In genomic region chr20:58650776-58651547, GRCh38 we compare ENCODE assay signal across 1 cellular context.
TF ChIP-seq lines count a peak whose summit lies in the region.

Gene STX16, plus strand, starts transcription at chr20:58651283. Its CDS starts 724 bp downstream, at chr20:58652007.

TF ChIP-seq in HepG2, 621 proteins besides CTCF, POLR2A, EP300 and RAD21 (continued from another document and continues in another):
- TF ChIP-seq TOE1 (CRISPR knock-in tag; IDR thresholded peaks at IDR 0.05), result peak; percentile 83; the same call in 1 of the 2 replicates
- TF ChIP-seq ZNF737 (CRISPR knock-in tag; IDR thresholded peaks at IDR 0.05; ENCODE audit: borderline replicate concordance), result peak; percentile 65
- TF ChIP-seq NBN (conservative IDR thresholded peaks at IDR 0.05), result no peak
- TF ChIP-seq KMT2B (CRISPR knock-in tag; IDR thresholded peaks at IDR 0.05), result peak; percentile 99
- peak; percentile 97 for TF ChIP-seq HOXA7 (CRISPR knock-in tag; IDR thresholded peaks at IDR 0.05)
- peak; percentile 100 for TF ChIP-seq SPEN (CRISPR knock-in tag; IDR thresholded peaks at IDR 0.05; ENCODE audit: low read depth)
- TF ChIP-seq DMTF1 (CRISPR knock-in tag; IDR thresholded peaks at IDR 0.05), result peak; percentile 91; the same call in 1 of the 2 replicates
- peak; percentile 66 for TF ChIP-seq HNF1A (IDR thresholded peaks at IDR 0.05; ENCODE audit: low read depth)
- TF ChIP-seq HNF1A (CRISPR knock-in tag; IDR thresholded peaks at IDR 0.05; ENCODE audit: borderline replicate concordance), result peak; percentile 94
- TF ChIP-seq FOXO1 (CRISPR knock-in tag; IDR thresholded peaks at IDR 0.05), result peak; percentile 97
- peak; percentile 68 for TF ChIP-seq ZNF7 (CRISPR knock-in tag; IDR thresholded peaks at IDR 0.05)
- TF ChIP-seq ZNF275 (CRISPR knock-in tag; IDR thresholded peaks at IDR 0.05; ENCODE audit: borderline replicate concordance), result peak; percentile 86
- peak; percentile 100 for TF ChIP-seq FUBP1 (CRISPR knock-in tag; IDR thresholded peaks at IDR 0.05; ENCODE audit: borderline replicate concordance)
- peak; percentile 99 for TF ChIP-seq CBFB (CRISPR knock-in tag; IDR thresholded peaks at IDR 0.05)
- peak; percentile 97 for TF ChIP-seq ZBTB49 (CRISPR knock-in tag; IDR thresholded peaks at IDR 0.05; ENCODE audit: borderline replicate concordance)
- no peak for TF ChIP-seq KDM6A (CRISPR knock-in tag; IDR thresholded peaks at IDR 0.05; ENCODE audit: low read depth)
- TF ChIP-seq MTA1 (CRISPR knock-in tag; IDR thresholded peaks at IDR 0.05; ENCODE audit: borderline replicate concordance), result peak; percentile 99
- peak; percentile 89 for TF ChIP-seq ZNF281 (CRISPR knock-in tag; IDR thresholded peaks at IDR 0.05; ENCODE audit: borderline replicate concordance)
- TF ChIP-seq ZNF232 (CRISPR knock-in tag; IDR thresholded peaks at IDR 0.05; ENCODE audit: borderline replicate concordance), result peak; percentile 95
- TF ChIP-seq BORCS8-MEF2B (CRISPR knock-in tag; IDR thresholded peaks at IDR 0.05), result peak; percentile 99
- TF ChIP-seq ZNF788 (CRISPR knock-in tag; IDR thresholded peaks at IDR 0.05; ENCODE audit: borderline replicate concordance), result peak; percentile 100
- peak; percentile 98; the same call in 1 of the 2 replicates for TF ChIP-seq ZNF101 (CRISPR knock-in tag; IDR thresholded peaks at IDR 0.05; ENCODE audit: borderline replicate concordance, low read depth)
- TF ChIP-seq ZNF121 (CRISPR knock-in tag; IDR thresholded peaks at IDR 0.05), result peak; percentile 86
- peak; percentile 87; the same call in 1 of the 2 replicates for TF ChIP-seq SNAPC5 (CRISPR knock-in tag; IDR thresholded peaks at IDR 0.05; ENCODE audit: borderline replicate concordance)
- peak; percentile 98 for TF ChIP-seq MEF2D (CRISPR knock-in tag; IDR thresholded peaks at IDR 0.05)
- TF ChIP-seq MIER3 (CRISPR knock-in tag; IDR thresholded peaks at IDR 0.05; ENCODE audit: borderline replicate concordance), result peak; percentile 100
- TF ChIP-seq ZNF569 (CRISPR knock-in tag; IDR thresholded peaks at IDR 0.05; ENCODE audit: borderline replicate concordance), result 0 out of 2 replicates have a peak, but pooled peaks have one; percentile 75
- TF ChIP-seq IKZF4 (CRISPR knock-in tag; IDR thresholded peaks at IDR 0.05; ENCODE audit: borderline replicate concordance, low read depth, not compliant biosample characterization), result peak; percentile 99
- peak; percentile 62; the same call in 1 of the 2 replicates for TF ChIP-seq FOXJ3 (CRISPR knock-in tag; IDR thresholded peaks at IDR 0.05; ENCODE audit: borderline replicate concordance)
- peak; percentile 99 for TF ChIP-seq ZNF33A (CRISPR knock-in tag; IDR thresholded peaks at IDR 0.05; ENCODE audit: borderline replicate concordance)
- TF ChIP-seq GRHL1 (CRISPR knock-in tag; conservative IDR thresholded peaks at IDR 0.05), result no peak
- peak; percentile 97 for TF ChIP-seq RBFOX2 (IDR thresholded peaks at IDR 0.05; ENCODE audit: low read depth, low read length)
- peak; percentile 94 for TF ChIP-seq ELF1 (CRISPR knock-in tag; IDR thresholded peaks at IDR 0.05)
- peak; percentile 90; the same call in 1 of the 2 replicates for TF ChIP-seq JDP2 (CRISPR knock-in tag; IDR thresholded peaks at IDR 0.05; ENCODE audit: borderline replicate concordance)
- TF ChIP-seq ZNF841 (CRISPR knock-in tag; IDR thresholded peaks at IDR 0.05; ENCODE audit: borderline replicate concordance), result 0 out of 2 replicates have a peak, but pooled peaks have one; percentile 83
- peak; percentile 98 for TF ChIP-seq HIVEP1 (CRISPR knock-in tag; IDR thresholded peaks at IDR 0.05)
- TF ChIP-seq MYPOP (CRISPR knock-in tag; IDR thresholded peaks at IDR 0.05), result peak; percentile 94
- TF ChIP-seq ZBTB44 (CRISPR knock-in tag; IDR thresholded peaks at IDR 0.05), result peak; percentile 88
- peak; percentile 99 for TF ChIP-seq ZNF724P (CRISPR knock-in tag; IDR thresholded peaks at IDR 0.05; ENCODE audit: borderline replicate concordance)
